In genomic region chr6:147099974-147100373, GRCh38 we compare ENCODE assay signal across 16 cellular contexts.
DNase-seq lines count a peak whose midpoint lies in the region; ATAC-seq and TF ChIP-seq lines count a peak whose summit lies in the region.
"Had no signal": no experiment of that assay in that cellular context is flagged by ENCODE, and none has a peak within 500 bp of the region (broad histone marks: within the 10 kb centered on the region; RNA-seq: fewer than 3 reads in every experiment).

No MANE protein-coding gene starts in this region.

- no peaks in the 10 kb centered on the region for H3K27me3 ChIP-seq in breast epithelium
- H3K27me3 ChIP-seq: tibial nerve had no signal

- no peak overlapping the region for H3K4me3 Mint-ChIP-seq in MCF 10A (ENCODE audit: unreplicated experiment)
- no peak overlapping the region for H3K4me3 Mint-ChIP-seq in activated naive CD4-positive, alpha-beta T cell treated with anti-CD3 and anti-CD28 coated beads for 36 hours
- H3K4me3 Mint-ChIP-seq: activated T-cell treated with anti-CD3 and anti-CD28 coated beads, Interleukin-2, amount 50 U/mL, for 24 hours; mesothelial cell of epicardium had no signal

- TF ChIP-seq POLR2A in breast epithelium (IDR thresholded peaks at IDR 0.05), result no peak

- no peak overlapping the region for H3K27ac ChIP-seq in breast epithelium
- H3K27ac ChIP-seq: 22Rv1, tibial nerve had no signal

- intact Hi-C loops in MCF 10A (cut with micrococcal nuclease) (no loop called here), breast epithelium (cut with DNase I; ENCODE audit: low total_unique reads) (no loop called here)
- intact Hi-C loops in activated naive CD4-positive, alpha-beta T cell treated with anti-CD3 and anti-CD28 coated beads for 36 hours (cut with micrococcal nuclease), result no loop called here

- POLR2A ChIA-PET in MCF 10A (lab: Yijun Ruan, JAX) (interaction anchor here (0.5 to 1.0 kb wide), 2 partner anchors 9 to 96 kb away, joined by 3 read pairs; no protein-coding TSS in a partner anchor), HEK293T (lab: Yijun Ruan, JAX) (no interaction called here)

- no peaks in the 10 kb centered on the region for H3K36me3 Mint-ChIP-seq in MCF 10A (ENCODE audit: insufficient read depth, unreplicated experiment)
- no peaks in the 10 kb centered on the region for H3K36me3 Mint-ChIP-seq in activated naive CD4-positive, alpha-beta T cell treated with anti-CD3 and anti-CD28 coated beads for 36 hours (ENCODE audit: low read depth)
- H3K36me3 Mint-ChIP-seq: mesothelial cell of epicardium had no signal

- no peak overlapping the region for H3K4me3 ChIP-seq in breast epithelium
- H3K4me3 ChIP-seq: tibial nerve had no signal

- DNase-seq in MCF 10A (ENCODE audit: unreplicated experiment), result peak; percentile 4
- no peak for DNase-seq in breast epithelium (ENCODE audit: low spot score in 2 of 2)
- DNase-seq in astrocyte of the hippocampus (ENCODE audit: low read depth, low spot score), result peak; percentile 70
- peak; percentile 18 for DNase-seq in glomerular visceral epithelial cell (ENCODE audit: extremely low spot score)
- no peak for DNase-seq in activated naive CD4-positive, alpha-beta T cell treated with anti-CD3 and anti-CD28 coated beads for 36 hours
- no peak for DNase-seq in GF-D8 (lab: John Stamatoyannopoulos, UW)
- no peak for DNase-seq in HEK293T (ENCODE audit: extremely low spot score)
- DNase-seq: activated CD4-positive, CD25-positive, alpha-beta regulatory T cell treated with anti-CD3 and anti-CD28 coated beads, Interleukin-2, amount 50 U/mL, for 72 hours; activated T-cell treated with anti-CD3 and anti-CD28 coated beads, Interleukin-2, amount 50 U/mL, for 24 hours; anterior cingulate cortex; Calu3; posterior cingulate gyrus had no signal

- H3K9me3 ChIP-seq in breast epithelium, result no peaks in the 10 kb centered on the region
- H3K9me3 ChIP-seq: tibial nerve had no signal

- H3K9me3 Mint-ChIP-seq in MCF 10A (ENCODE audit: unreplicated experiment), result peaks cover 6% of the 10 kb centered on the region
- H3K9me3 Mint-ChIP-seq in activated naive CD4-positive, alpha-beta T cell treated with anti-CD3 and anti-CD28 coated beads for 36 hours, result no peaks in the 10 kb centered on the region
- H3K9me3 Mint-ChIP-seq: activated T-cell treated with anti-CD3 and anti-CD28 coated beads, Interleukin-2, amount 50 U/mL, for 24 hours had no signal

- no peak overlapping the region for H3K27ac Mint-ChIP-seq in MCF 10A (ENCODE audit: low read depth, unreplicated experiment)
- no peak overlapping the region for H3K27ac Mint-ChIP-seq in activated naive CD4-positive, alpha-beta T cell treated with anti-CD3 and anti-CD28 coated beads for 36 hours
- H3K27ac Mint-ChIP-seq: activated T-cell treated with anti-CD3 and anti-CD28 coated beads, Interleukin-2, amount 50 U/mL, for 24 hours; mesothelial cell of epicardium had no signal

- no TSS peak for BruUV-seq in MCF 10A (replicated peaks; lab: Mats Ljungman, UMichigan)

- no peaks in the 10 kb centered on the region for H3K27me3 Mint-ChIP-seq in MCF 10A (ENCODE audit: insufficient read depth, unreplicated experiment)
- no peaks in the 10 kb centered on the region for H3K27me3 Mint-ChIP-seq in activated naive CD4-positive, alpha-beta T cell treated with anti-CD3 and anti-CD28 coated beads for 36 hours (ENCODE audit: low read depth)
- H3K27me3 Mint-ChIP-seq: activated T-cell treated with anti-CD3 and anti-CD28 coated beads, Interleukin-2, amount 50 U/mL, for 24 hours had no signal

- CTCF ChIA-PET in MCF 10A (lab: Yijun Ruan, JAX) (interaction anchor here (0.6 to 0.7 kb wide), 3 partner anchors 10 to 247 kb away, joined by 3 read pairs; no protein-coding TSS in a partner anchor), HEK293T (lab: Yijun Ruan, JAX) (interaction anchor here (0.6 kb wide), 1 partner anchor 304 kb away, joined by 3 read pairs; no protein-coding TSS in a partner anchor)
- CTCF ChIA-PET in activated naive CD4-positive, alpha-beta T cell treated with anti-CD3 and anti-CD28 coated beads for 36 hours (lab: Charles Lee), result interaction anchor here (0.7 to 1.2 kb wide), 2 partner anchors 10 to 100 kb away, joined by 3 read pairs; no protein-coding TSS in a partner anchor

- H3K4me1 ChIP-seq in breast epithelium, result no peaks in the 10 kb centered on the region
- H3K4me1 ChIP-seq: tibial nerve had no signal

- no peak for TF ChIP-seq CTCF in MCF 10A (IDR thresholded peaks at IDR 0.05; ENCODE audit: unreplicated experiment)
- no peak for TF ChIP-seq CTCF in breast epithelium (IDR thresholded peaks at IDR 0.05)

- no peaks in the 10 kb centered on the region for H3K4me1 Mint-ChIP-seq in MCF 10A (ENCODE audit: insufficient read depth, unreplicated experiment)
- H3K4me1 Mint-ChIP-seq in activated naive CD4-positive, alpha-beta T cell treated with anti-CD3 and anti-CD28 coated beads for 36 hours (ENCODE audit: low read depth), result peaks cover 13% of the 10 kb centered on the region

- no peak for ATAC-seq in GM18502 (IDR thresholded peaks at IDR 0.05; ENCODE audit: poor library complexity, unreplicated experiment)

- no peaks in the 10 kb centered on the region for H3K36me3 ChIP-seq in breast epithelium
- H3K36me3 ChIP-seq: tibial nerve had no signal

TF ChIP-seq in HEK293T, 16 proteins besides CTCF, POLR2A, EP300 and RAD21:
- no peak for TF ChIP-seq CTBP1 (IDR thresholded peaks at IDR 0.05; ENCODE audit: borderline replicate concordance)
- TF ChIP-seq ELF4 (IDR thresholded peaks at IDR 0.05), result no peak
- TF ChIP-seq SUZ12 (IDR thresholded peaks at IDR 0.05), result no peak

Comparison
In these comparisons a context has a peak if more than half of its experiments do, and no peak if none do; other contexts are left out.
1. DNase-seq: peak in MCF 10A (single experiment), astrocyte of the hippocampus (single experiment) and glomerular visceral epithelial cell (single experiment); none in breast epithelium (0 of 2), activated naive CD4-positive, alpha-beta T cell treated with anti-CD3 and anti-CD28 coated beads for 36 hours (single experiment), GF-D8 (single experiment) and HEK293T (single experiment).